2 cellular contexts compared by ENCODE assay signal in genomic region chr12:14239350-14239934, GRCh38.
TF ChIP-seq lines count a peak whose summit lies in the region.

No MANE protein-coding gene starts in this region.

TF ChIP-seq in GM12878, 131 proteins besides CTCF, POLR2A, EP300 and RAD21 (continued from another document and continues in another):
- TF ChIP-seq ZBTB33 (IDR thresholded peaks at IDR 0.05) (0 out of 2 replicates have a peak, but pooled peaks have one; percentile 21), BMI1 (IDR thresholded peaks at IDR 0.05; ENCODE audit: borderline replicate concordance) (no peak), MEF2B (IDR thresholded peaks at IDR 0.05; ENCODE audit: partially characterized antibody, poor library complexity, severe bottlenecking) (peak; percentile 82), POU2F2 (IDR thresholded peaks at IDR 0.05; ENCODE audit: borderline replicate concordance, low read depth, low read length) (no peak; the same call in 2 of the 3 replicates), SMAD5 (IDR thresholded peaks at IDR 0.05; ENCODE audit: low read depth) (no peak), ATF3 (IDR thresholded peaks at IDR 0.05; ENCODE audit: borderline replicate concordance, extremely low read depth, low read depth, low read length) (no peak), RUNX3 (IDR thresholded peaks at IDR 0.05; ENCODE audit: low read length) (peak; percentile 97), PKNOX1 (IDR thresholded peaks at IDR 0.05) (peak; percentile 70), SMC3 (IDR thresholded peaks at IDR 0.05; ENCODE audit: borderline replicate concordance, low read length) (peak; percentile 43; the same call in 1 of the 2 replicates), CREB1 (IDR thresholded peaks at IDR 0.05; ENCODE audit: low read depth) (peak; percentile 32; the same call in 1 of the 2 replicates), MEF2A (IDR thresholded peaks at IDR 0.05; ENCODE audit: insufficient read depth, low read depth, low read length) (0 out of 2 replicates have a peak, but pooled peaks have one; percentile 2), FOS (IDR thresholded peaks at IDR 0.05; ENCODE audit: borderline replicate concordance, extremely low read depth, insufficient read length) (no peak), IRF4 (IDR thresholded peaks at IDR 0.05; ENCODE audit: low read depth, low read length) (peak; percentile 18; the same call in 1 of the 2 replicates), IKZF2 (IDR thresholded peaks at IDR 0.05) (peak; percentile 63 to 93), ZBTB4 (CRISPR knock-in tag; IDR thresholded peaks at IDR 0.05) (no peak), EED (IDR thresholded peaks at IDR 0.05; ENCODE audit: low read depth) (peak; percentile 83), ZNF207 (IDR thresholded peaks at IDR 0.05; ENCODE audit: borderline replicate concordance) (no peak), NR2C1 (IDR thresholded peaks at IDR 0.05) (no peak; the same call in 1 of the 2 replicates), MAX (IDR thresholded peaks at IDR 0.05; ENCODE audit: low read depth, low read length) (0 out of 2 replicates have a peak, but pooled peaks have one; percentile 46), MTA2 (IDR thresholded peaks at IDR 0.05; ENCODE audit: low read depth) (peak; percentile 87), ZNF622 (IDR thresholded peaks at IDR 0.05) (no peak), HDGF (IDR thresholded peaks at IDR 0.05) (peak; percentile 82; the same call in 1 of the 2 replicates), STAT1 (conservative IDR thresholded peaks at IDR 0.05) (no peak), MLLT1 (IDR thresholded peaks at IDR 0.05) (peak; percentile 93)

TF ChIP-seq in liver, 16 proteins besides CTCF, POLR2A, EP300 and RAD21 (continued from another document):
- peak; percentile 87 for TF ChIP-seq REST (IDR thresholded peaks at IDR 0.05)
- TF ChIP-seq RXRA (IDR thresholded peaks at IDR 0.05), result peak; percentile 89 to 91
- peak; percentile 58 for TF ChIP-seq FOXA2 (IDR thresholded peaks at IDR 0.05)
- no peak for TF ChIP-seq GABPA (IDR thresholded peaks at IDR 0.05 in 1 of 2, conservative IDR thresholded peaks at IDR 0.05 in 1 of 2)
- peak; percentile 77 for TF ChIP-seq ATF3 (IDR thresholded peaks at IDR 0.05)
- peak; percentile 96 for TF ChIP-seq SP1 (IDR thresholded peaks at IDR 0.05)
- peak in 1 of 2 donors; percentile 48 for TF ChIP-seq JUND (IDR thresholded peaks at IDR 0.05)
- TF ChIP-seq TAF1 (conservative IDR thresholded peaks at IDR 0.05), result no peak
- TF ChIP-seq ZBTB33 (IDR thresholded peaks at IDR 0.05), result peak; percentile 68
